Comparison of ENCODE assay signal across 9 cellular contexts in the genomic region with DNA sequence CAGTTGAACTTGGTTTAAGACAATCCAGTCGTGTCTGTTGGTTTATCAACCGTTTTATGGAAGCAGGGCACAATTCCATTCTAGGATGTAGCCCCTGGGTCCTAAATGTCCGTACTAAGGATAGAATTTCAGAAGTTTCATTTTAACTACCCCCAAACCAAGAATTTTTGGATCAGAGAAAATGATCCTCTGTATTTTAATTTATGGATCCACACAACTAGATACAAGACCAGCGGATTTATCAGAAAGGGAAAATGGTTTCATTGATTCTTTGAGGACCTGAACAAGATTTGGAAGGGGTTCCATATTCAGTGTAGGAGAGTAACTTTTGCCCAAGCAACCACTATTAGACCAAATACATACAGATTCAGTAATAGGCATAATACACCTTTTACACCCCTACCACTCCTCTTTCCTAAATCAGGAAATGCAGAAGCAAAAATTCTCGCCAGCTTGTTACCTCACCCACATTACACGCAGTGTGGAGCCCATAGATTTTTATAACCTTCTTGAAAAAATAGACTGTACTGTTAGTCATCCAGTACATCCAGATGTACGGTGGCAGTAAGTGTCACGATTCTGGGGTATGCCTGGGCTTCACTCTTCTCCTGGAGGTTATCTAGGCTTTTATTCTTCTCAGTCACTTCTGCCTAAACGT. TPM values are rescaled to one million over a fixed set of nuclear protein-coding genes. Genes with fewer than 3 reads are reported as not detected.
DNase-seq lines count a peak whose midpoint lies in the region; ATAC-seq and TF ChIP-seq lines count a peak whose summit lies in the region.
"Had no signal": no experiment of that assay in that cellular context is flagged by ENCODE, and none has a peak within 500 bp of the region (broad histone marks: within the 10 kb centered on the region; RNA-seq: fewer than 3 reads in every experiment).

No MANE protein-coding gene starts in this region.

- no peaks in the 10 kb centered on the region for H3K9me3 ChIP-seq in heart left ventricle
- H3K9me3 ChIP-seq in mucosa of rectum (ENCODE audit: control insufficient read depth in 2 of 2, low read length in 2 of 2), result no peaks in the 10 kb centered on the region

- ATAC-seq in heart left ventricle, result no peak
- no peak for ATAC-seq in Right ventricle myocardium inferior
- ATAC-seq in GM21786 (IDR thresholded peaks at IDR 0.05; ENCODE audit: unreplicated experiment), result no peak
- ATAC-seq in GM19467 (IDR thresholded peaks at IDR 0.05; ENCODE audit: unreplicated experiment), result no peak
- no peak for ATAC-seq in HG03521 (IDR thresholded peaks at IDR 0.05; ENCODE audit: unreplicated experiment)

- H3K4me1 ChIP-seq in heart left ventricle (peaks cover 0 to 40% (median 28%) of the 10 kb centered on the region in 12 donors), mucosa of rectum (ENCODE audit: control insufficient read depth in 2 of 2, insufficient read depth in 2 of 2, low read length in 2 of 2) (peaks cover 36 to 43% of the 10 kb centered on the region in 2 donors), urinary bladder (ENCODE audit: insufficient read depth) (peaks cover 2% of the 10 kb centered on the region)

- in situ Hi-C loops in astrocyte of the spinal cord (cut with HindIII; ENCODE audit: low sequenced_read_pairs), result no loop called here

- no peak for DNase-seq in heart left ventricle
- no peak for DNase-seq in Right ventricle myocardium inferior (ENCODE audit: missing footprints)
- peak; percentile 49 for DNase-seq in astrocyte of the spinal cord (ENCODE audit: low read depth, low spot score)
- DNase-seq: GDM1 had no signal

- intact Hi-C loops in heart left ventricle (cut with DNase I) (loop anchor here in 3 of 10 donors (2.0 to 10.0 kb wide), 4 partner anchors 601 to 1021 kb away; a partner anchor contains a TSS), Right ventricle myocardium inferior (cut with DNase I) (no loop called here)

- H3K4me3 ChIP-seq in heart left ventricle (peak overlapping the region in 7 of 12 donors; percentile 79 to 97 (median 88)), astrocyte of the spinal cord (ENCODE audit: low read depth, low read length) (no peak overlapping the region), mucosa of rectum (ENCODE audit: low read length in 2 of 2) (peak overlapping the region; percentile 80 to 87), urinary bladder (ENCODE audit: low read depth, low read length) (no peak overlapping the region)

- no peak for TF ChIP-seq POLR2A in heart left ventricle (IDR thresholded peaks at IDR 0.05)

- H3K27me3 ChIP-seq in heart left ventricle (no peaks in the 10 kb centered on the region), mucosa of rectum (ENCODE audit: control insufficient read depth in 2 of 2, insufficient read depth in 2 of 2, low read length in 2 of 2) (no peaks in the 10 kb centered on the region)

- peak overlapping the region; percentile 80 to 91 for H3K9ac ChIP-seq in mucosa of rectum (ENCODE audit: low read depth in 1 of 2, low read length in 2 of 2)

- H3K36me3 ChIP-seq in heart left ventricle (no peaks in the 10 kb centered on the region), mucosa of rectum (ENCODE audit: control insufficient read depth in 2 of 2, insufficient read depth in 2 of 2, low read length in 2 of 2) (peaks cover 0 to 4% of the 10 kb centered on the region in 2 donors), urinary bladder (ENCODE audit: insufficient read depth) (no peaks in the 10 kb centered on the region)

- TF ChIP-seq CTCF in heart left ventricle (IDR thresholded peaks at IDR 0.05) (no peak), astrocyte of the spinal cord (IDR thresholded peaks at IDR 0.05; ENCODE audit: low read depth, low read length) (no peak)

- H3K27ac ChIP-seq in heart left ventricle, result peak overlapping the region in 10 of 12 donors; percentile 87 to 97 (median 92)
- H3K27ac ChIP-seq in mucosa of rectum (ENCODE audit: low read depth in 2 of 2, low read length in 2 of 2), result peak overlapping the region; percentile 94 to 96
- H3K27ac ChIP-seq in urinary bladder (ENCODE audit: low read depth), result peak overlapping the region; percentile 94

- WGBS in heart left ventricle, 4 donors, result 81 to 87% (median 83%) methylated on average over 9 of the region's 9 CpGs
- 72% methylated on average over 9 of the region's 9 CpGs for WGBS in urinary bladder

RNA-seq across cellular contexts. Expression of a gene that starts 1.4 kb away (rescaled TPM):
- total RNA-seq in heart left ventricle (10 to 100 TPM in 1 of 9 donors, 1 to 10 TPM in 8; 4.7 to 10.1 (median 8.4) TPM), Right ventricle myocardium inferior (6.2 TPM), urinary bladder (7.0 TPM)
- polyA plus RNA-seq in heart left ventricle (1 to 10 TPM; 1.7 to 9.0 TPM), urinary bladder (11.1 TPM)

RNA-seq across cellular contexts. Expression of a gene that starts 33.2 kb away (rescaled TPM):
- 1 to 10 TPM in 5 of 9 donors, under 1 TPM in 4; 0.52 to 3.9 (median 1.3) TPM for total RNA-seq in heart left ventricle
- polyA plus RNA-seq in heart left ventricle, result 1 to 10 TPM; 1.3 to 1.7 TPM
- 2.9 TPM for total RNA-seq in Right ventricle myocardium inferior
- 9.8 TPM for total RNA-seq in urinary bladder
- 25.4 TPM for polyA plus RNA-seq in urinary bladder

Comparison
In these comparisons a context has a peak if more than half of its experiments do, and no peak if none do; other contexts are left out.
1. H3K4me3 ChIP-seq: peak in heart left ventricle (7 of 12) and mucosa of rectum (2 of 2); none in astrocyte of the spinal cord (single experiment) and urinary bladder (single experiment).
2. Peak in every context shown above with its lines, with median percentiles within 50 percentile points of each other: H3K27ac ChIP-seq.